ENCODE assay signal across 8 cellular contexts in the genomic region with DNA sequence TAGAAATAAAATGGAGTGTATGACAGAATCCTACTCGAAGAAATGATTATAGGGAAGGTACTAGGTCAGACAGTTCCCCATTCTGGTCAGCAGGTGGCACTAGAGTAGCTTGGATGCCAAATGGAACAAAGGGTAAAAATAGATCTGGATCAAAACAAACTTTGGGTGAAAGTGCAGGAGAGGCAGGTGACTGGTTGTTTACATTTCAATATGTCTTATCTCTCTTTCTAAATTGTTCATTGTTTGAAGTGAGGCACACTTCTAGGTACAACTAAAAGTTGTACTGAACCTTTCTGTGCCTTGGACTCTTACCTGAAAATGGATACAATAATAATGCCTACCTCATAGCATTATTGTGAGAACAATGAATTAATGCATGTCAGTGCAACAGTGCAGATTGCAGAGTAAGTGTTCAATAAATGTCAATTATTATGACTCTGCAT.
DNase-seq lines count a peak whose midpoint lies in the region; ATAC-seq and TF ChIP-seq lines count a peak whose summit lies in the region.

No MANE protein-coding gene starts in this region.

- no peak overlapping the region for H3K4me3 Mint-ChIP-seq in activated T-helper 17 cell treated with anti-CD3 and anti-CD28 coated beads, Interleukin-2, amount 50 U/mL, for 72 hours

- H3F3A ChIP-seq in GM23248 (ENCODE audit: insufficient read depth): 0 out of 2 replicates have a peak, but pooled peaks cover 11% of the 10 kb centered on the region
- H3F3A ChIP-seq in Loucy (ENCODE audit: low read depth): no peaks in the 10 kb centered on the region

- H3K4me1 ChIP-seq in GM23248 (ENCODE audit: insufficient read depth) (peaks cover 12% of the 10 kb centered on the region), Loucy (ENCODE audit: insufficient read depth, low read length, poor library complexity, severe bottlenecking) (no peaks in the 10 kb centered on the region), osteoblast (ENCODE audit: insufficient read depth, low read length) (peaks cover 5% of the 10 kb centered on the region), tibial nerve (peaks cover 0 to 3% (median 0%) of the 10 kb centered on the region in 4 donors)

- no peaks in the 10 kb centered on the region for H3K27me3 Mint-ChIP-seq in activated T-helper 17 cell treated with anti-CD3 and anti-CD28 coated beads, Interleukin-2, amount 50 U/mL, for 72 hours

- H3K36me3 Mint-ChIP-seq in activated T-helper 17 cell treated with anti-CD3 and anti-CD28 coated beads, Interleukin-2, amount 50 U/mL, for 72 hours (ENCODE audit: low read depth): no peaks in the 10 kb centered on the region

- in situ Hi-C loops in GM23248 (cut with MboI): loop anchor here (25.0 kb wide), 1 partner anchor 391 kb away; no protein-coding TSS in a partner anchor

- H3K27me3 ChIP-seq in GM23248 (replicated peaks; ENCODE audit: insufficient read depth): no peaks in the 10 kb centered on the region
- H3K27me3 ChIP-seq in Loucy (ENCODE audit: insufficient read depth, low read length, poor library complexity, severe bottlenecking): no peaks in the 10 kb centered on the region
- H3K27me3 ChIP-seq in osteoblast (ENCODE audit: insufficient read depth, low read length): no peaks in the 10 kb centered on the region
- no peaks in the 10 kb centered on the region for H3K27me3 ChIP-seq in tibial nerve

- TF ChIP-seq CTCF in Loucy (conservative IDR thresholded peaks at IDR 0.05; ENCODE audit: low read length) (peak; percentile 99), foreskin fibroblast (IDR thresholded peaks at IDR 0.05; ENCODE audit: low read depth, low read length) (peak; percentile 76), osteoblast (IDR thresholded peaks at IDR 0.05; ENCODE audit: extremely low read depth, low read depth, low read length) (peak; percentile 91), tibial nerve (IDR thresholded peaks at IDR 0.05) (peak; percentile 85 to 91 (median 91))

- WGBS in GM23248 (ENCODE audit: low coverage in 1 of 2, low lambda C conversion rate in 2 of 2, missing lambda C conversion rate in 2 of 2), 2 experiments: 0% methylated on average over 1 of the region's 1 CpG
- WGBS in tibial nerve, 2 donors: 5 to 8% methylated on average over 1 of the region's 1 CpG

- H3K9ac ChIP-seq in GM23248: no peak overlapping the region
- no peak overlapping the region for H3K9ac ChIP-seq in Loucy (ENCODE audit: low read depth, low read length, poor library complexity, severe bottlenecking)

- H3K4me1 Mint-ChIP-seq in activated T-helper 17 cell treated with anti-CD3 and anti-CD28 coated beads, Interleukin-2, amount 50 U/mL, for 72 hours: no peaks in the 10 kb centered on the region

- H3K27ac Mint-ChIP-seq in activated T-helper 17 cell treated with anti-CD3 and anti-CD28 coated beads, Interleukin-2, amount 50 U/mL, for 72 hours: no peak overlapping the region

- no peak for TF ChIP-seq POLR2A in tibial nerve (IDR thresholded peaks at IDR 0.05)

- peak; percentile 71 for ATAC-seq in activated T-helper 17 cell treated with anti-CD3 and anti-CD28 coated beads, Interleukin-2, amount 50 U/mL, for 72 hours (replicated peaks)

- H2AFZ ChIP-seq in GM23248 (no peak overlapping the region), Loucy (ENCODE audit: low read length) (no peak overlapping the region), osteoblast (ENCODE audit: low read length) (no peak overlapping the region)

- DNase-seq in Daoy (ENCODE audit: low read depth) (peak; percentile 65), GM23248 (peak; percentile 62), RPMI8226 (peak; percentile 62), foreskin fibroblast (peak; percentile 38 to 84), osteoblast (ENCODE audit: insufficient read length, low spot score, missing footprints) (peak; percentile 87), tibial nerve (ENCODE audit: low spot score in 2 of 2) (peak; percentile 64 to 88)

- H3K9me3 Mint-ChIP-seq in activated T-helper 17 cell treated with anti-CD3 and anti-CD28 coated beads, Interleukin-2, amount 50 U/mL, for 72 hours: no peaks in the 10 kb centered on the region

- H4K20me1 ChIP-seq in GM23248 (ENCODE audit: insufficient read depth) (no peaks in the 10 kb centered on the region), Loucy (ENCODE audit: insufficient read depth, low read length, poor library complexity, severe bottlenecking) (no peaks in the 10 kb centered on the region), osteoblast (ENCODE audit: insufficient read depth, low read length) (no peaks in the 10 kb centered on the region)

- H3K9me3 ChIP-seq in GM23248 (ENCODE audit: low read depth) (no peaks in the 10 kb centered on the region), Loucy (ENCODE audit: insufficient read depth, low read depth, low read length) (no peaks in the 10 kb centered on the region), osteoblast (ENCODE audit: low read depth, low read length) (no peaks in the 10 kb centered on the region), tibial nerve (no peaks in the 10 kb centered on the region)

- H3K27ac ChIP-seq in GM23248 (no peak overlapping the region), osteoblast (ENCODE audit: low read depth, low read length) (no peak overlapping the region), tibial nerve (no peak overlapping the region)

- H3K4me2 ChIP-seq in GM23248 (ENCODE audit: unreplicated experiment): no peak overlapping the region
- no peak overlapping the region for H3K4me2 ChIP-seq in Loucy (ENCODE audit: low read depth, low read length, poor library complexity, severe bottlenecking)
- H3K4me2 ChIP-seq in osteoblast (ENCODE audit: insufficient read depth, low read length): no peak overlapping the region

- H3K79me2 ChIP-seq in GM23248 (ENCODE audit: insufficient read depth): no peaks in the 10 kb centered on the region
- no peaks in the 10 kb centered on the region for H3K79me2 ChIP-seq in Loucy (ENCODE audit: insufficient read depth, low read length)
- H3K79me2 ChIP-seq in osteoblast (ENCODE audit: insufficient read depth, low read length): no peaks in the 10 kb centered on the region

- no peaks in the 10 kb centered on the region for H3K36me3 ChIP-seq in GM23248 (ENCODE audit: low read depth)
- H3K36me3 ChIP-seq in Loucy (ENCODE audit: insufficient read depth, low read length): no peaks in the 10 kb centered on the region
- no peaks in the 10 kb centered on the region for H3K36me3 ChIP-seq in osteoblast (ENCODE audit: insufficient read depth, low read length)
- H3K36me3 ChIP-seq in tibial nerve: no peaks in the 10 kb centered on the region

- H3K9me2 ChIP-seq in GM23248 (ENCODE audit: insufficient read depth) (no peaks in the 10 kb centered on the region), Loucy (replicated peaks; ENCODE audit: low read depth, low read length) (no peaks in the 10 kb centered on the region)

- no peak overlapping the region for H3K4me3 ChIP-seq in GM23248
- H3K4me3 ChIP-seq in Loucy (ENCODE audit: low read length, poor library complexity, severe bottlenecking): no peak overlapping the region
- H3K4me3 ChIP-seq in foreskin fibroblast (ENCODE audit: low read depth in 1 of 2, low read length in 2 of 2): no peak overlapping the region
- no peak overlapping the region for H3K4me3 ChIP-seq in osteoblast (ENCODE audit: insufficient read depth, low read length)
- no peak overlapping the region for H3K4me3 ChIP-seq in tibial nerve

- TF ChIP-seq EP300 in tibial nerve (IDR thresholded peaks at IDR 0.05): peak in 1 of 2 donors; percentile 37
